ENCODE assay signal across 24 cellular contexts in the genomic region with DNA sequence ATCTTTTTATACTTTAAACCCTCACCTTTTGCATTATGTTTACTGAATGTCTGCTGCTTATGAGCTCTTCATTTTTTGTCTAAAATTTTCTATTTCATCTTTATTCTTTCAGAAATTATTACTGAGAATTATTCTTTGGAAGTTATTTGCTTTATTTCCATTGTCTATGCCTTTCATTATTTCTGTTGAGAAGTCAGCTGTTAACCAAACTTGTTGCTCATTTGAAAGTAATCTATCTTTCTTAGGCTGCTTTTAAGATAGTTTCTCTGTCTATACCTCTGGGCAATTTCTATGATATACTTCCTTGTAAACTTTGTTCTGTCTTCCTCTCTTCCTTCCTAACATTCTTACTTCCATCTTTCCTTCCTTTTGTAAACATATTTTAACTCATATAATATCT.
DNase-seq lines count a peak whose midpoint lies in the region; ATAC-seq, FAIRE-seq and TF ChIP-seq lines count a peak whose summit lies in the region.
"Had no signal": no experiment of that assay in that cellular context is flagged by ENCODE, and none has a peak within 500 bp of the region (broad histone marks: within the 10 kb centered on the region; RNA-seq: fewer than 3 reads in every experiment).

No MANE protein-coding gene starts in this region.

- no peak overlapping the region for H2AFZ ChIP-seq in HepG2 (ENCODE audit: low read length)
- no peak overlapping the region for H2AFZ ChIP-seq in K562 (ENCODE audit: low read depth, low read length)

- H4K20me1 ChIP-seq in HepG2 (ENCODE audit: insufficient read depth, low read length) (no peaks in the 10 kb centered on the region), K562 (replicated peaks; ENCODE audit: control insufficient read depth, insufficient read depth, low read length) (no peaks in the 10 kb centered on the region)
- H4K20me1 ChIP-seq: BLaER1 treated with 17β-estradiol and CSF1 and Interleukin-3, amounts not matched to agents 10 nM and 100 nM had no signal

- no peak overlapping the region for H3K4me2 ChIP-seq in HepG2 (ENCODE audit: low read depth, low read length)
- H3K4me2 ChIP-seq in K562 (ENCODE audit: insufficient read depth, low read length), result no peak overlapping the region
- H3K4me2 ChIP-seq in mesendoderm (ENCODE audit: low read length), result no peak overlapping the region
- H3K4me2 ChIP-seq: A549; BLaER1 treated with 17β-estradiol and CSF1 and Interleukin-3, amounts not matched to agents 10 nM and 100 nM had no signal

- FAIRE-seq in HepG2 (lab: Jason Lieb, UNC) (no peak), K562 (lab: Jason Lieb, UNC) (no peak)
- FAIRE-seq: A549, D721Med, G401.6, GM12892, GM18507 had no signal

- no peak overlapping the region for H3K23ac ChIP-seq in mesendoderm (ENCODE audit: low read length)

- no peaks in the 10 kb centered on the region for H3K9me1 ChIP-seq in K562 (ENCODE audit: control insufficient read depth, insufficient read depth, low read length)

- H3K27ac Mint-ChIP-seq in WTC11, result no peak overlapping the region
- H3K27ac Mint-ChIP-seq: B cell; CD4-positive, alpha-beta T cell; CD8-positive, alpha-beta T cell had no signal

- H3K27me3 Mint-ChIP-seq in WTC11 (ENCODE audit: low read depth), result no peaks in the 10 kb centered on the region
- H3K27me3 Mint-ChIP-seq: B cell; CD4-positive, alpha-beta T cell had no signal

- H3K27me3 ChIP-seq in HepG2 (ENCODE audit: control insufficient read depth in 1 of 2, insufficient read depth in 2 of 2, low read length in 2 of 2) (no peaks in the 10 kb centered on the region), right lobe of liver (no peaks in the 10 kb centered on the region), K562 (ENCODE audit: control insufficient read depth in 2 of 2, insufficient read depth in 2 of 2, low read length in 2 of 2) (no peaks in the 10 kb centered on the region), mesendoderm (ENCODE audit: insufficient read depth, low read length, poor library complexity) (no peaks in the 10 kb centered on the region), left lung (no peaks in the 10 kb centered on the region)
- H3K27me3 ChIP-seq: BLaER1 treated with 17β-estradiol and CSF1 and Interleukin-3, amounts not matched to agents 10 nM and 100 nM had no signal

- CTCF ChIA-PET in HepG2 (lab: Yijun Ruan, JAX; ENCODE audit: low intra/inter-chr PET ratio, low total read pairs) (no interaction called here), WTC11 (lab: Charles Lee) (no interaction called here), K562 (lab: Yijun Ruan, JAX; ENCODE audit: low intra/inter-chr PET ratio) (no interaction called here)

- ATAC-seq in HepG2, result no peak
- ATAC-seq in right lobe of liver, result no peak
- no peak for ATAC-seq in WTC11
- ATAC-seq in K562, result no peak
- no peak for ATAC-seq in HG02973 (IDR thresholded peaks at IDR 0.05; ENCODE audit: unreplicated experiment)
- ATAC-seq in left lung, result no peak
- ATAC-seq: A549; CD8-positive, alpha-beta T cell had no signal

- no peak overlapping the region for H2BK15ac ChIP-seq in mesendoderm (replicated peaks; ENCODE audit: low read depth)

- no peaks in the 10 kb centered on the region for H3K36me3 ChIP-seq in HepG2 (replicated peaks in 1 of 2; ENCODE audit: control insufficient read depth in 1 of 2, insufficient read depth in 2 of 2, low read length in 2 of 2)
- no peaks in the 10 kb centered on the region for H3K36me3 ChIP-seq in right lobe of liver
- H3K36me3 ChIP-seq in K562 (ENCODE audit: control insufficient read depth, insufficient read depth, low read length), result no peaks in the 10 kb centered on the region
- H3K36me3 ChIP-seq in mesendoderm (ENCODE audit: control insufficient read depth, insufficient read depth, low read length), result no peaks in the 10 kb centered on the region
- no peaks in the 10 kb centered on the region for H3K36me3 ChIP-seq in left lung
- H3K36me3 ChIP-seq: BLaER1 treated with 17β-estradiol and CSF1 and Interleukin-3, amounts not matched to agents 10 nM and 100 nM had no signal

- H3K4me3 ChIP-seq in HepG2 (replicated peaks in 1 of 3; ENCODE audit: insufficient read depth in 1 of 3, low read depth in 2 of 3, low read length in 3 of 3) (no peak overlapping the region), right lobe of liver (no peak overlapping the region), K562 (no peak overlapping the region), mesendoderm (ENCODE audit: low read length) (no peak overlapping the region), left lung (no peak overlapping the region)
- H3K4me3 ChIP-seq: A549; BLaER1 treated with 17β-estradiol and CSF1 and Interleukin-3, amounts not matched to agents 10 nM and 100 nM had no signal

- peaks cover 3% of the 10 kb centered on the region for H3K4me1 Mint-ChIP-seq in WTC11
- H3K4me1 Mint-ChIP-seq: B cell had no signal

- no peak overlapping the region for H3K18ac ChIP-seq in mesendoderm (ENCODE audit: low read length)

- TF ChIP-seq RAD21 in HepG2 (CRISPR knock-in tag; IDR thresholded peaks at IDR 0.05), result no peak
- TF ChIP-seq RAD21 in K562 (CRISPR knock-in tag; conservative IDR thresholded peaks at IDR 0.05 in 1 of 2, IDR thresholded peaks at IDR 0.05 in 1 of 2), result no peak

- H3K4me1 ChIP-seq in HepG2 (ENCODE audit: insufficient read depth, low read length) (no peaks in the 10 kb centered on the region), right lobe of liver (no peaks in the 10 kb centered on the region), K562 (replicated peaks in 1 of 2; ENCODE audit: control insufficient read depth in 2 of 2, insufficient read depth in 2 of 2, low read length in 2 of 2) (no peaks in the 10 kb centered on the region), mesendoderm (ENCODE audit: control insufficient read depth, low read depth, low read length) (no peaks in the 10 kb centered on the region), left lung (no peaks in the 10 kb centered on the region)
- H3K4me1 ChIP-seq: A549; BLaER1 treated with 17β-estradiol and CSF1 and Interleukin-3, amounts not matched to agents 10 nM and 100 nM; Caco-2 had no signal

- H4K8ac ChIP-seq in mesendoderm (ENCODE audit: low read depth, low read length), result no peak overlapping the region

- TF ChIP-seq EP300 in HepG2 (IDR thresholded peaks at IDR 0.05; ENCODE audit: low read depth in 2 of 2, low read length in 2 of 2) (no peak), HepG2 (CRISPR knock-in tag; IDR thresholded peaks at IDR 0.05; ENCODE audit: borderline replicate concordance) (no peak), K562 (IDR thresholded peaks at IDR 0.05; ENCODE audit: low read length) (no peak)

- POLR2A ChIA-PET in HepG2 (lab: Yijun Ruan, JAX), result no interaction called here
- POLR2A ChIA-PET in WTC11 (lab: Charles Lee), result no interaction called here
- POLR2A ChIA-PET in K562 (lab: Yijun Ruan, JAX), result no interaction called here

- BruUV-seq in HepG2 (replicated peaks; lab: Mats Ljungman, UMichigan) (no TSS peak), K562 (replicated peaks; lab: Mats Ljungman, UMichigan) (no TSS peak)

- no peak overlapping the region for H3K27ac ChIP-seq in HepG2 (ENCODE audit: extremely low read length, insufficient read depth, low read length)
- H3K27ac ChIP-seq in right lobe of liver, result no peak overlapping the region
- no peak overlapping the region for H3K27ac ChIP-seq in K562 (ENCODE audit: extremely low read depth, low read depth, low read length)
- H3K27ac ChIP-seq in mesendoderm (ENCODE audit: low read depth, low read length), result no peak overlapping the region
- H3K27ac ChIP-seq in left lung, result no peak overlapping the region
- H3K27ac ChIP-seq: 22Rv1; A549; BLaER1 treated with 17β-estradiol and CSF1 and Interleukin-3, amounts not matched to agents 10 nM and 100 nM; C4-2B had no signal

- no peak overlapping the region for H3K56ac ChIP-seq in mesendoderm (ENCODE audit: low read length)

- H2AK5ac ChIP-seq in mesendoderm (ENCODE audit: low read length), result no peak overlapping the region

- H3K9me3 Mint-ChIP-seq in WTC11, result peaks cover 40% of the 10 kb centered on the region

- H3K4me3 Mint-ChIP-seq in WTC11, result no peak overlapping the region
- H3K4me3 Mint-ChIP-seq: B cell; CD4-positive, alpha-beta T cell; CD8-positive, alpha-beta T cell had no signal

- H3K9me3 ChIP-seq in HepG2 (ENCODE audit: low read length), result peaks cover 77% of the 10 kb centered on the region
- H3K9me3 ChIP-seq in right lobe of liver, result no peaks in the 10 kb centered on the region
- peaks cover 3% of the 10 kb centered on the region for H3K9me3 ChIP-seq in K562 (replicated peaks; ENCODE audit: control insufficient read depth, insufficient read depth, low read depth, low read length)
- peaks cover 0 to 32% of the 10 kb centered on the region in 2 donors for H3K9me3 ChIP-seq in left lung

- no peak overlapping the region for H2BK5ac ChIP-seq in mesendoderm (ENCODE audit: low read length)

- in situ Hi-C loops in HepG2 (cut with HindIII; ENCODE audit: extremely low pct_ligation_motif_present, low pct_unique_long_range_greater_than_20kb), result no loop called here
- in situ Hi-C loops in K562 (cut with MboI), result no loop called here

- H3K36me3 Mint-ChIP-seq in WTC11, result peaks cover 33% of the 10 kb centered on the region
- H3K36me3 Mint-ChIP-seq: CD8-positive, alpha-beta T cell had no signal

- no peak overlapping the region for H4K5ac ChIP-seq in mesendoderm (ENCODE audit: low read length)

- H2BK120ac ChIP-seq in mesendoderm (ENCODE audit: low read depth, low read length), result no peak overlapping the region

- H3K79me2 ChIP-seq in HepG2 (ENCODE audit: insufficient read depth, low read length) (no peaks in the 10 kb centered on the region), K562 (ENCODE audit: control insufficient read depth, insufficient read depth, low read length) (no peaks in the 10 kb centered on the region), mesendoderm (ENCODE audit: control insufficient read depth, insufficient read depth, low read length) (no peaks in the 10 kb centered on the region)

- TF ChIP-seq CTCF in HepG2 (CRISPR knock-in tag; IDR thresholded peaks at IDR 0.05) (no peak), right lobe of liver (IDR thresholded peaks at IDR 0.05) (no peak), WTC11 (IDR thresholded peaks at IDR 0.05) (no peak), K562 (IDR thresholded peaks at IDR 0.05 in 2 of 3, conservative IDR thresholded peaks at IDR 0.05 in 1 of 3; ENCODE audit: insufficient read depth in 2 of 3, low read depth in 1 of 3, low read length in 3 of 3) (no peak), left lung (IDR thresholded peaks at IDR 0.05) (no peak)

- TF ChIP-seq POLR2A in HepG2 (IDR thresholded peaks at IDR 0.05; ENCODE audit: insufficient read depth in 1 of 2, low read depth in 2 of 2, low read length in 2 of 2) (no peak), right lobe of liver (IDR thresholded peaks at IDR 0.05) (no peak), K562 (conservative IDR thresholded peaks at IDR 0.05) (no peak)

- H3K79me1 ChIP-seq in mesendoderm (ENCODE audit: low read length), result no peaks in the 10 kb centered on the region

- DNase-seq in HepG2 (ENCODE audit: low spot score) (no peak), right lobe of liver (no peak), WTC11 (ENCODE audit: low spot score) (no peak), K562 (ENCODE audit: extremely low read depth in 1 of 4, low spot score in 3 of 4) (no peak), mesendoderm (peak; percentile 3), left lung (no peak)
- DNase-seq in activated CD4-positive, alpha-beta T cell treated with anti-CD3 and anti-CD28 coated beads for 48 hours, result no peak
- DNase-seq: AML-193; Caco-2; Calu3; CD4-positive, alpha-beta T cell; CD8-positive, alpha-beta T cell; DMS79 treated with DMSO at 0.1 percent for 48 hours; GF-D8 had no signal

- H3K9ac ChIP-seq in HepG2 (ENCODE audit: insufficient read depth, low read depth, low read length) (no peak overlapping the region), K562 (ENCODE audit: insufficient read depth in 1 of 2, low read depth in 2 of 2, low read length in 2 of 2) (no peak overlapping the region), mesendoderm (ENCODE audit: low read length) (no peak overlapping the region)
- H3K9ac ChIP-seq: BLaER1 treated with 17β-estradiol and CSF1 and Interleukin-3, amounts not matched to agents 10 nM and 100 nM had no signal

- intact Hi-C loops in HepG2 (cut with micrococcal nuclease; ENCODE audit: unreplicated experiment) (no loop called here), right lobe of liver (cut with DNase I) (no loop called here), K562 (cut with micrococcal nuclease) (no loop called here), left lung (cut with DNase I) (no loop called here)

- H3K4ac ChIP-seq in mesendoderm (ENCODE audit: low read depth, low read length), result no peak overlapping the region
